ENCODE assay signal across 9 cellular contexts in genomic region chr3:184135911-184136260, GRCh38. TPM values are rescaled to one million over a fixed set of nuclear protein-coding genes. Genes with fewer than 3 reads are reported as not detected.
A peak's percentile ranks its signal among the peaks of the same experiment; 100 is the strongest.
DNase-seq lines count a peak whose midpoint lies in the region; ATAC-seq and TF ChIP-seq lines count a peak whose summit lies in the region.
"Had no signal": no experiment of that assay in that cellular context is flagged by ENCODE, and none has a peak within 500 bp of the region (broad histone marks: within the 10 kb centered on the region; RNA-seq: fewer than 3 reads in every experiment).

No MANE protein-coding gene starts in this region.

- H3K36me3 ChIP-seq in ascending aorta (peaks cover 10 to 19% of the 10 kb centered on the region in 2 donors), tibial nerve (peaks cover 0 to 36% (median 0%) of the 10 kb centered on the region in 3 donors)

- H3K4me1 ChIP-seq in ascending aorta (peaks cover 3 to 9% of the 10 kb centered on the region in 2 donors), tibial nerve (peaks cover 0 to 32% (median 8%) of the 10 kb centered on the region in 4 donors)

- H3K27me3 ChIP-seq in ascending aorta (no peaks in the 10 kb centered on the region), tibial nerve (no peaks in the 10 kb centered on the region)

- peak overlapping the region; percentile 74 to 91 for H3K4me3 ChIP-seq in ascending aorta
- peak overlapping the region; percentile 92 for H3K4me3 ChIP-seq in lower leg skin (ENCODE audit: low read depth, poor library complexity, severe bottlenecking)
- peak overlapping the region; percentile 80 to 98 (median 96) for H3K4me3 ChIP-seq in tibial nerve

- H3K4me3 Mint-ChIP-seq in activated T-cell treated with anti-CD3 and anti-CD28 coated beads, Interleukin-2, amount 50 U/mL, for 72 hours: peak overlapping the region; percentile 93 to 95

- TF ChIP-seq CTCF in ascending aorta (IDR thresholded peaks at IDR 0.05) (no peak), lower leg skin (IDR thresholded peaks at IDR 0.05) (no peak), tibial nerve (IDR thresholded peaks at IDR 0.05) (no peak)

- TF ChIP-seq EP300 in tibial nerve (IDR thresholded peaks at IDR 0.05): no peak

- TF ChIP-seq POLR2A in lower leg skin (IDR thresholded peaks at IDR 0.05): no peak
- no peak for TF ChIP-seq POLR2A in tibial nerve (IDR thresholded peaks at IDR 0.05)

- no peak for ATAC-seq in activated T-cell treated with anti-CD3 and anti-CD28 coated beads, Interleukin-2, amount 50 U/mL, for 72 hours (replicated peaks in 1 of 2)
- no peak for ATAC-seq in HG03565 (IDR thresholded peaks at IDR 0.05; ENCODE audit: unreplicated experiment)

- H3K4me1 Mint-ChIP-seq in activated T-cell treated with anti-CD3 and anti-CD28 coated beads, Interleukin-2, amount 50 U/mL, for 72 hours (ENCODE audit: low read depth): peaks cover 34% of the 10 kb centered on the region

- H3K27me3 Mint-ChIP-seq in activated T-cell treated with anti-CD3 and anti-CD28 coated beads, Interleukin-2, amount 50 U/mL, for 72 hours (ENCODE audit: low read depth): no peaks in the 10 kb centered on the region

- H3K27ac Mint-ChIP-seq in activated T-cell treated with anti-CD3 and anti-CD28 coated beads, Interleukin-2, amount 50 U/mL, for 72 hours: peak overlapping the region; percentile 91

- no peak for DNase-seq in activated T-cell treated with anti-CD3 and anti-CD28 coated beads, Interleukin-2, amount 50 U/mL, for 72 hours
- no peak for DNase-seq in activated T-cell treated with anti-CD3 and anti-CD28 coated beads, Interleukin-2, amount 50 U/mL, for 48 hours
- no peak for DNase-seq in ascending aorta (ENCODE audit: low spot score in 2 of 2)
- no peak for DNase-seq in lower leg skin (ENCODE audit: low spot score in 2 of 2)
- DNase-seq in tibial nerve (ENCODE audit: low spot score in 2 of 2): no peak
- no peak for DNase-seq in DMS79 (lab: John Stamatoyannopoulos, UW)
- DNase-seq in cerebellum (ENCODE audit: low spot score): no peak

- H3K9me3 Mint-ChIP-seq in activated T-cell treated with anti-CD3 and anti-CD28 coated beads, Interleukin-2, amount 50 U/mL, for 72 hours: no peaks in the 10 kb centered on the region

- peak overlapping the region; percentile 90 to 91 for H3K27ac ChIP-seq in ascending aorta
- H3K27ac ChIP-seq in tibial nerve: peak overlapping the region; percentile 73 to 95 (median 88)

- WGBS in lower leg skin, 2 donors: 3 to 4% methylated on average over 9 of the region's 9 CpGs
- WGBS in tibial nerve, 2 donors: 1 to 2% methylated on average over 9 of the region's 9 CpGs

- peaks cover 3 to 7% of the 10 kb centered on the region in 2 donors for H3K36me3 Mint-ChIP-seq in activated T-cell treated with anti-CD3 and anti-CD28 coated beads, Interleukin-2, amount 50 U/mL, for 72 hours (ENCODE audit: insufficient read depth in 2 of 2)

- H3K9me3 ChIP-seq in ascending aorta (no peaks in the 10 kb centered on the region), tibial nerve (no peaks in the 10 kb centered on the region)

- intact Hi-C loops in ascending aorta (cut with DNase I): loop anchor here (1.0 to 5.0 kb wide), 5 partner anchors 20 to 163 kb away; partner anchors contain the start of genes ABCC5, ALG3, EEF1AKMT4 and PSMD2
- intact Hi-C loops in lower leg skin (cut with DNase I; ENCODE audit: low total_unique reads): no loop called here

RNA-seq across cellular contexts. Expression of gene EIF2B5, which starts 0.7 kb away (rescaled TPM):
- 10 to 100 TPM; 47.0 to 55.4 TPM for total RNA-seq in activated T-cell treated with anti-CD3 and anti-CD28 coated beads, Interleukin-2, amount 50 U/mL, for 72 hours
- total RNA-seq in ascending aorta: 24.7 TPM
- total RNA-seq in lower leg skin: 10 to 100 TPM; 36.5 to 52.5 (median 40.1) TPM
- 10 to 100 TPM; 28.8 to 51.0 (median 36.5) TPM for total RNA-seq in tibial nerve
- total RNA-seq in cerebellum: 34.6 TPM

RNA-seq across cellular contexts. Expression of gene DVL3, which starts 19.3 kb away (rescaled TPM):
- 10 to 100 TPM; 42.6 to 45.9 TPM for total RNA-seq in activated T-cell treated with anti-CD3 and anti-CD28 coated beads, Interleukin-2, amount 50 U/mL, for 72 hours
- total RNA-seq in ascending aorta (36.6 TPM), lower leg skin (10 to 100 TPM; 37.9 to 81.9 (median 42.4) TPM), tibial nerve (10 to 100 TPM; 45.2 to 86.5 (median 66.1) TPM), cerebellum (32.0 TPM)

RNA-seq across cellular contexts. Expression of gene AP2M1, which starts 38.8 kb away (rescaled TPM):
- 100 to 1,000 TPM; 178 to 194 TPM for total RNA-seq in activated T-cell treated with anti-CD3 and anti-CD28 coated beads, Interleukin-2, amount 50 U/mL, for 72 hours
- 101 TPM for total RNA-seq in ascending aorta
- total RNA-seq in lower leg skin: 100 to 1,000 TPM; 109 to 168 (median 122) TPM
- total RNA-seq in tibial nerve: 100 to 1,000 TPM; 182 to 212 (median 199) TPM
- 199 TPM for total RNA-seq in cerebellum

RNA-seq across cellular contexts. Expression of gene HTR3E, which starts 39.0 kb away (rescaled TPM):
- total RNA-seq in activated T-cell treated with anti-CD3 and anti-CD28 coated beads, Interleukin-2, amount 50 U/mL, for 72 hours: not detected
- total RNA-seq in ascending aorta (not detected), lower leg skin (not detected), tibial nerve (not detected), cerebellum (not detected)
- total RNA-seq: renal cortical epithelial cell had no signal

RNA-seq across cellular contexts. Expression of gene ABCF3, which starts 50.1 kb away (rescaled TPM):
- total RNA-seq in activated T-cell treated with anti-CD3 and anti-CD28 coated beads, Interleukin-2, amount 50 U/mL, for 72 hours: 10 to 100 TPM; 70.8 to 71.6 TPM
- total RNA-seq in ascending aorta (93.3 TPM), lower leg skin (10 to 100 TPM; 47.6 to 62.9 (median 53.6) TPM), tibial nerve (10 to 100 TPM; 51.6 to 96.9 (median 64.0) TPM), cerebellum (52.9 TPM)
